Comparison of ENCODE assay signal across 1 cellular context in genomic region chr6:116438590-116439448, GRCh38.
TF ChIP-seq lines count a peak whose summit lies in the region.

No MANE protein-coding gene starts in this region.

TF ChIP-seq in IMR-90, 13 proteins besides CTCF, POLR2A, EP300 and RAD21:
- TF ChIP-seq USF2 (IDR thresholded peaks at IDR 0.05; ENCODE audit: low read depth, low read length) (no peak), ELK1 (IDR thresholded peaks at IDR 0.05; ENCODE audit: borderline replicate concordance, low read depth, low read length) (no peak), CHD1 (IDR thresholded peaks at IDR 0.05; ENCODE audit: low read depth, low read length) (no peak), SMC3 (IDR thresholded peaks at IDR 0.05; ENCODE audit: low read depth, low read length) (no peak), NFE2L2 (IDR thresholded peaks at IDR 0.05; ENCODE audit: low read depth, low read length) (no peak), MAFK (IDR thresholded peaks at IDR 0.05; ENCODE audit: low read depth, low read length) (no peak), MXI1 (IDR thresholded peaks at IDR 0.05; ENCODE audit: borderline replicate concordance, low read depth, low read length) (no peak), BHLHE40 (IDR thresholded peaks at IDR 0.05; ENCODE audit: low read depth, low read length) (no peak), CEBPB (IDR thresholded peaks at IDR 0.05; ENCODE audit: low read depth, low read length) (no peak), FOS (IDR thresholded peaks at IDR 0.05; ENCODE audit: low read depth, low read length) (no peak), RCOR1 (IDR thresholded peaks at IDR 0.05; ENCODE audit: insufficient replicate concordance, low read length) (no peak), RFX5 (IDR thresholded peaks at IDR 0.05; ENCODE audit: low read depth, low read length) (no peak), MAZ (IDR thresholded peaks at IDR 0.05; ENCODE audit: borderline replicate concordance, low read depth, low read length) (no peak)
